In genomic region chr21:32189688-32190483, GRCh38 we compare ENCODE assay signal across 20 cellular contexts.
"Had no signal": no experiment of that assay in that cellular context is flagged by ENCODE, and none has a peak within 500 bp of the region (broad histone marks: within the 10 kb centered on the region; RNA-seq: fewer than 3 reads in every experiment).

No MANE protein-coding gene starts in this region.

- H3K4me3 ChIP-seq: heart right ventricle, psoas muscle, right atrium auricular region, tibial nerve had no signal

- H3K9me3 ChIP-seq: heart right ventricle, psoas muscle, right atrium auricular region, tibial nerve had no signal

- H3K27ac ChIP-seq: foreskin keratinocyte, heart right ventricle, parathyroid adenoma, psoas muscle, right atrium auricular region, tibial nerve had no signal

- DNase-seq: activated B cell treated with CpG ODN at 0.5 μM for 24 hours; activated CD4-positive, alpha-beta T cell treated with anti-CD3 and anti-CD28 coated beads, Interleukin-2, amount 50 U/mL, for 1 hour; activated CD8-positive, alpha-beta T cell treated with anti-CD3 and anti-CD28 coated beads for 36 hours; activated naive CD4-positive, alpha-beta T cell; activated T-cell treated with anti-CD3 and anti-CD28 coated beads, Interleukin-2, amount 50 U/mL, for 4 hours; cortex of kidney; endodermal cell; foreskin keratinocyte; heart right ventricle; midbrain; naive thymus-derived CD4-positive, alpha-beta T cell; nucleus accumbens; psoas muscle; stimulated activated CD4-positive, alpha-beta T cell treated with anti-CD3 and anti-CD28 coated beads, Interleukin-15, amount 100 ng/mL, for 24 hours; stimulated activated CD4-positive, alpha-beta T cell treated with anti-CD3 and anti-CD28 coated beads, Interleukin-2, amount 100 ng/mL, for 24 hours; stimulated activated naive B cell treated with anti-CD40 and anti-IgM and Interleukin-4, amounts not matched to agents 10 μg/mL and 1 μg/mL and 100 μg/mL, for 72 hours; T-helper 1 cell had no signal

- H3K27me3 ChIP-seq: foreskin keratinocyte, heart right ventricle, right atrium auricular region, tibial nerve had no signal

- H3K4me1 ChIP-seq: foreskin keratinocyte, parathyroid adenoma, psoas muscle, right atrium auricular region, tibial nerve had no signal

- H3K36me3 ChIP-seq: heart right ventricle, right atrium auricular region, tibial nerve had no signal
